ENCODE assay signal across 17 cellular contexts in genomic region chr2:43324589-43325447, GRCh38.
DNase-seq lines count a peak whose midpoint lies in the region; ATAC-seq, FAIRE-seq and TF ChIP-seq lines count a peak whose summit lies in the region.
"Had no signal": no experiment of that assay in that cellular context is flagged by ENCODE, and none has a peak within 500 bp of the region (broad histone marks: within the 10 kb centered on the region; RNA-seq: fewer than 3 reads in every experiment).

No MANE protein-coding gene starts in this region.

- H3K9me3 Mint-ChIP-seq in MCF 10A (ENCODE audit: unreplicated experiment): peaks cover 7% of the 10 kb centered on the region
- H3K9me3 Mint-ChIP-seq: activated T-cell treated with anti-CD3 and anti-CD28 coated beads, Interleukin-2, amount 50 U/mL, for 24 hours; CD8-positive, alpha-beta memory T cell had no signal

- no peaks in the 10 kb centered on the region for H3K9me3 ChIP-seq in kidney (ENCODE audit: control insufficient read depth in 1 of 2, low read length in 2 of 2)
- H3K9me3 ChIP-seq in uterus: no peaks in the 10 kb centered on the region
- H3K9me3 ChIP-seq: body of pancreas, SJSA1 had no signal

- BruUV-seq in MCF 10A (replicated peaks; lab: Mats Ljungman, UMichigan): no TSS peak

- no peaks in the 10 kb centered on the region for H3K27me3 ChIP-seq in uterus
- H3K27me3 ChIP-seq: body of pancreas, SJSA1 had no signal

- peak overlapping the region in 1 of 2 donors; percentile 17 for H3K9ac ChIP-seq in kidney (ENCODE audit: low read length in 2 of 2)

- peaks cover 6% of the 10 kb centered on the region for H3K4me1 Mint-ChIP-seq in MCF 10A (ENCODE audit: insufficient read depth, unreplicated experiment)

- ATAC-seq in GM19463 (IDR thresholded peaks at IDR 0.05; ENCODE audit: unreplicated experiment): no peak
- ATAC-seq: natural killer cell had no signal

- intact Hi-C loops in MCF 10A (cut with micrococcal nuclease) (no loop called here), kidney (cut with DNase I) (no loop called here), uterus (cut with DNase I; ENCODE audit: low total_unique reads) (no loop called here)

- peaks cover 19% of the 10 kb centered on the region for H3K36me3 Mint-ChIP-seq in MCF 10A (ENCODE audit: insufficient read depth, unreplicated experiment)

- H3K27me3 Mint-ChIP-seq in MCF 10A (ENCODE audit: insufficient read depth, unreplicated experiment): no peaks in the 10 kb centered on the region
- H3K27me3 Mint-ChIP-seq: activated T-cell treated with anti-CD3 and anti-CD28 coated beads, Interleukin-2, amount 50 U/mL, for 24 hours had no signal

- POLR2A ChIA-PET in MCF 10A (lab: Yijun Ruan, JAX): no interaction called here

- CTCF ChIA-PET in MCF 10A (lab: Yijun Ruan, JAX): no interaction called here

- H3K4me3 ChIP-seq in kidney (ENCODE audit: low read length in 2 of 2) (no peak overlapping the region), uterus (no peak overlapping the region)
- H3K4me3 ChIP-seq: body of pancreas, SJSA1 had no signal

- no peak for DNase-seq in MCF 10A (ENCODE audit: unreplicated experiment)
- DNase-seq in kidney: no peak
- DNase-seq in pulmonary artery endothelial cell (ENCODE audit: low read depth, low spot score): peak; percentile 36
- DNase-seq in uterus: peak; percentile 67 to 71
- no peak for DNase-seq in OCI-M2 (lab: John Stamatoyannopoulos, UW; ENCODE audit: unreplicated experiment)
- DNase-seq in iPS-NIHi7 (ENCODE audit: extremely low spot score): no peak
- DNase-seq: activated T-cell treated with anti-CD3 and anti-CD28 coated beads, Interleukin-2, amount 50 U/mL, for 24 hours; CD8-positive, alpha-beta memory T cell; KBM-7; natural killer cell; NCI-H69; stimulated activated CD4-positive, alpha-beta T cell treated with anti-CD3 and anti-CD28 coated beads, Interleukin-1b, Interleukin-23, amount 100 ng/mL, for 48 hours; stimulated activated naive CD4-positive, alpha-beta T cell treated with Interleukin-2 at 50 U/mL for 16 hours; WERI-Rb-1 had no signal

- H3K36me3 ChIP-seq in kidney (ENCODE audit: control insufficient read depth in 1 of 2, insufficient read depth in 2 of 2, low read length in 2 of 2) (no peaks in the 10 kb centered on the region), uterus (no peaks in the 10 kb centered on the region)
- H3K36me3 ChIP-seq: SJSA1, WERI-Rb-1 had no signal

- TF ChIP-seq CTCF in MCF 10A (IDR thresholded peaks at IDR 0.05; ENCODE audit: unreplicated experiment) (no peak), kidney (IDR thresholded peaks at IDR 0.05; ENCODE audit: borderline replicate concordance, extremely low read depth, insufficient read depth) (no peak), uterus (IDR thresholded peaks at IDR 0.05) (no peak)

- peak overlapping the region; percentile 33 for H3K27ac Mint-ChIP-seq in MCF 10A (ENCODE audit: low read depth, unreplicated experiment)
- H3K27ac Mint-ChIP-seq: activated T-cell treated with anti-CD3 and anti-CD28 coated beads, Interleukin-2, amount 50 U/mL, for 24 hours; natural killer cell had no signal

- H3K4me1 ChIP-seq in kidney (ENCODE audit: control insufficient read depth in 1 of 2, insufficient read depth in 1 of 2, low read depth in 1 of 2, low read length in 2 of 2) (peaks cover 7 to 9% of the 10 kb centered on the region in 2 donors), uterus (peaks cover 14 to 18% of the 10 kb centered on the region in 2 donors)

- H3K4me3 Mint-ChIP-seq in MCF 10A (ENCODE audit: unreplicated experiment): no peak overlapping the region
- H3K4me3 Mint-ChIP-seq: activated T-cell treated with anti-CD3 and anti-CD28 coated beads, Interleukin-2, amount 50 U/mL, for 24 hours; CD8-positive, alpha-beta memory T cell; natural killer cell had no signal

- FAIRE-seq in kidney (lab: Jason Lieb, UNC): no peak

- no peak for TF ChIP-seq POLR2A in uterus (IDR thresholded peaks at IDR 0.05)

- H3K27ac ChIP-seq in kidney (ENCODE audit: low read depth in 2 of 2, low read length in 2 of 2): peak overlapping the region; percentile 72 to 89
- H3K27ac ChIP-seq in uterus: peak overlapping the region; percentile 82 to 93
- H3K27ac ChIP-seq: SJSA1, WERI-Rb-1 had no signal

Comparison
In these comparisons a context has a peak if more than half of its experiments do, and no peak if none do; other contexts are left out.
1. DNase-seq: peak in pulmonary artery endothelial cell (single experiment) and uterus (2 of 2); none in MCF 10A (single experiment), kidney (single experiment), OCI-M2 (single experiment) and iPS-NIHi7 (single experiment).